In the genomic region with DNA sequence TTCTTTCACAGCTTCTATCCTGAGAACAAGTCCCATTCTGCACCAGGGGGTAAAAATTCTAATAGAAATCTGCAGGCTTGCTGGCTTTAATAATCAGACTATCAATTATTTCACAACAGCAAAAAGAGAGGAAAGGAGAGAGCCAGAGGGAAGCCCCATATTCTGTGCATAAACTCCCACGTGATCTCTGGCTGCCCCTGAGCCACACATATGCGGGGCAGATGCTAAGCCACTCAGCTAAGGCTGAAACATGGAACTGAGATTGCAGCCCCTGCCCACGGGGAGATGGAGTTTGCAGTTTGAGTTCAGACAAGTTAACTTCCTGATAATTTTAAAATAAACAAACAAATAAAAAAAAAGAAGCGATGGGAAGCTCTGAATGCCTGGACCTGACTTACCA, we compare ENCODE assay signal across 22 cellular contexts.
"Had no signal": no experiment of that assay in that cellular context is flagged by ENCODE, and none has a peak within 500 bp of the region (broad histone marks: within the 10 kb centered on the region; RNA-seq: fewer than 3 reads in every experiment).

No MANE protein-coding gene starts in this region.

- ATAC-seq: activated CD4-positive, alpha-beta T cell treated with anti-CD3 and anti-CD28 coated beads for 36 hours; activated T-cell treated with anti-CD3 and anti-CD28 coated beads, Interleukin-2, amount 50 U/mL, for 4 hours; effector memory CD8-positive, alpha-beta T cell; gastroesophageal sphincter; heart right ventricle; left cardiac atrium; pancreas; right cardiac atrium; stimulated activated naive CD8-positive, alpha-beta T cell treated with anti-CD3 and anti-CD28 coated beads, Interleukin-15, amount 100 ng/mL, for 72 hours; WTC11 had no signal

- H3K27ac ChIP-seq: adrenal gland, ascending aorta, esophagus muscularis mucosa, gastroesophageal sphincter, heart right ventricle, neutrophil, pancreas, tibial artery had no signal

- H3K4me1 ChIP-seq: ascending aorta, esophagus muscularis mucosa, gastroesophageal sphincter, heart right ventricle, pancreas, tibial artery had no signal

- H3K36me3 ChIP-seq: adrenal gland, ascending aorta, esophagus muscularis mucosa, gastroesophageal sphincter, heart right ventricle, neutrophil, pancreas, tibial artery had no signal

- H3K4me3 ChIP-seq: adrenal gland, ascending aorta, esophagus muscularis mucosa, gastroesophageal sphincter, heart right ventricle, pancreas, tibial artery had no signal

- H3K9me3 ChIP-seq: adrenal gland, neutrophil, pancreas had no signal

- DNase-seq: activated CD4-positive, alpha-beta T cell treated with anti-CD3 and anti-CD28 coated beads for 36 hours; activated CD4-positive, alpha-beta T cell treated with anti-CD3 and anti-CD28 coated beads, Interleukin-2, amount 50 U/mL, for 4 hours; activated CD8-positive, alpha-beta memory T cell treated with anti-CD3 and anti-CD28 coated beads, Interleukin-2, amount 50 U/mL, for 48 hours; activated naive CD4-positive, alpha-beta T cell; activated T-cell treated with anti-CD3 and anti-CD28 coated beads, Interleukin-2, amount 50 U/mL, for 4 hours; adrenal gland; central memory CD4-positive, alpha-beta T cell; effector memory CD8-positive, alpha-beta T cell; heart right ventricle; islet precursor cell; left cardiac atrium; pancreas; right cardiac atrium; stimulated activated CD4-positive, alpha-beta T cell treated with anti-CD3 and anti-CD28 coated beads, Interleukin-4, amount 100 ng/mL, for 4 hours; stimulated activated naive CD8-positive, alpha-beta T cell treated with anti-CD3 and anti-CD28 coated beads, Interleukin-15, amount 100 ng/mL, for 72 hours; T1000; tibial artery had no signal

- H3K27me3 ChIP-seq: adrenal gland, ascending aorta, esophagus muscularis mucosa, gastroesophageal sphincter, neutrophil, pancreas, tibial artery had no signal
